In the genomic region with DNA sequence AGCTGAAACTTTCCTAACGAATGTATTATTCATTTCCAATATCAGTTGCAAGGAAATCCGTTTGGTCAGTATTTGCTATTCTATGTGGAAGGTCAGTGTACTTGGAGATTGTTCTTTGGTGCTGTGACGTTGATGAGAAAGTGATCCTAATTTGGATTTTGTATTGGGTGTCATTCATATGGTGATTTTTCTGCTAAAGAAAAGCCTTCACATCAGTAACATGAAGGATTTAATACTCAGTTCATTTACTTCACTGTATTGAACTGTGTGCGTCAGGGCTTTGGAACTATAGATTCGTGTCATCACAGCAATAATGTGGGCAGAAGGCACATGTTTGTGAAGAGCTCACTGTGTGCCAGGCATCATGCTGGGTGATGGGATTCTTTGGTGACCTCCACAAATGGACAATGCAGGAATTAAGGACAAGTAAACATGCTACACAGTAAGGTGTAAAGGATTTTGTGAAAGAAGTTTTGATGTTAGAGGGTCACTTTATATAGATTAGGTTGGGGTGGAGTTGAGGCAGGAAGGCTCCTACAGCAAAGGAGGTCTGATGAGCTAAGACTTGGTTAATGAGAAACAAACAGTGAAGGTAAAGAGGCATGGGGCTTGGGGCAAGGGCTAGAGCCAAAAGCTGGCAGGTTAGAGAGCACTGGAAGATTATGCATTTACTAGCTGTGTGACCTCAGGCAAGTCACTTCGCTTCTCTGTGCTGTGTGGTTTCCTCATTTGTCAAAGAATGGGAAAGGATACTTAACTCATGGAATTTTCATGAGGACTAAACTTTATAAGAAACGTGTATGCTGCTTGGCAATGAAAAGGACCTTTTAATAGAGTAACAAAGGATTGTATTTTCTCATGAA, we compare ENCODE assay signal across 21 cellular contexts. TPM values are rescaled to one million over a fixed set of nuclear protein-coding genes. Genes with fewer than 3 reads are reported as not detected.
A peak's percentile ranks its signal among the peaks of the same experiment; 100 is the strongest.
DNase-seq lines count a peak whose midpoint lies in the region; ATAC-seq and TF ChIP-seq lines count a peak whose summit lies in the region.
"Had no signal": no experiment of that assay in that cellular context is flagged by ENCODE, and none has a peak within 500 bp of the region (broad histone marks: within the 10 kb centered on the region; RNA-seq: fewer than 3 reads in every experiment).

No MANE protein-coding gene starts in this region.

- H3K9me3 ChIP-seq in right cardiac atrium (ENCODE audit: control insufficient read depth, low read length) (no peaks in the 10 kb centered on the region), Karpas-422 (ENCODE audit: low read length) (no peaks in the 10 kb centered on the region), smooth muscle cell (replicated peaks; ENCODE audit: low read depth) (no peaks in the 10 kb centered on the region)
- H3K9me3 ChIP-seq: ovary, right lobe of liver had no signal

- H3K4me1 Mint-ChIP-seq in effector memory CD8-positive, alpha-beta T cell (ENCODE audit: low read depth in 2 of 2) = peaks cover 52 to 78% of the 10 kb centered on the region in 2 donors
- peaks cover 66% of the 10 kb centered on the region for H3K4me1 Mint-ChIP-seq in type B pancreatic cell (ENCODE audit: unreplicated experiment)

- H3K4me3 ChIP-seq in right cardiac atrium (ENCODE audit: low read length) = no peak overlapping the region
- H3K4me3 ChIP-seq in Karpas-422 (ENCODE audit: low read length) = peak overlapping the region; percentile 59
- no peak overlapping the region for H3K4me3 ChIP-seq in smooth muscle cell
- H3K4me3 ChIP-seq: cardiac muscle cell, ovary, right lobe of liver had no signal

- no peak for ATAC-seq in right cardiac atrium
- no peak for ATAC-seq in Right ventricle myocardium superior (ENCODE audit: poor library complexity)
- ATAC-seq in effector memory CD8-positive, alpha-beta T cell (replicated peaks) = no peak
- ATAC-seq: esophagus mucosa, left colon, Right ventricle myocardium inferior had no signal

- H3K9ac ChIP-seq in Karpas-422 (ENCODE audit: low read length) = peak overlapping the region; percentile 47
- H3K9ac ChIP-seq in smooth muscle cell (ENCODE audit: low read depth) = no peak overlapping the region

- intact Hi-C loops in right cardiac atrium (cut with DNase I) = loop anchor here in 2 of 4 donors (10.0 kb wide), 3 partner anchors 55 to 235 kb away; no protein-coding TSS in a partner anchor
- intact Hi-C loops in Right ventricle myocardium superior (cut with DNase I) = loop anchor here (10.0 kb wide), 1 partner anchor 155 kb away; no protein-coding TSS in a partner anchor

- H3K79me2 ChIP-seq in Karpas-422 (ENCODE audit: low read length) (peaks cover 100% of the 10 kb centered on the region), smooth muscle cell (ENCODE audit: low read depth) (peaks cover 100% of the 10 kb centered on the region)

- DNase-seq in right cardiac atrium (no peak), Right ventricle myocardium superior (no peak), Karpas-422 (no peak), type B pancreatic cell (ENCODE audit: extremely low spot score, unreplicated experiment) (no peak), smooth muscle cell (lab: John Stamatoyannopoulos, UW; ENCODE audit: unreplicated experiment) (no peak), NCI-H128 (lab: John Stamatoyannopoulos, UW; ENCODE audit: unreplicated experiment) (no peak), SHP77 (lab: John Stamatoyannopoulos, UW) (no peak)
- DNase-seq in effector memory CD8-positive, alpha-beta T cell = no peak
- DNase-seq: activated CD8-positive, alpha-beta memory T cell treated with anti-CD3 and anti-CD28 coated beads for 24 hours; COR-L47; left colon; NCI-H1930; NCI-H446; ovary; right lobe of liver had no signal

- H2AFZ ChIP-seq in Karpas-422 (ENCODE audit: low read length) = no peak overlapping the region
- no peak overlapping the region for H2AFZ ChIP-seq in smooth muscle cell (ENCODE audit: low read depth)

- H3K27me3 ChIP-seq in right cardiac atrium (ENCODE audit: control insufficient read depth, insufficient read depth) (no peaks in the 10 kb centered on the region), Karpas-422 (ENCODE audit: low read length) (no peaks in the 10 kb centered on the region), smooth muscle cell (ENCODE audit: low read depth) (no peaks in the 10 kb centered on the region)
- H3K27me3 ChIP-seq: cardiac muscle cell, ovary, right lobe of liver had no signal

- H3K4me1 ChIP-seq in right cardiac atrium (ENCODE audit: control insufficient read depth, insufficient read depth, low read length) (peaks cover 27% of the 10 kb centered on the region), Karpas-422 (ENCODE audit: low read length) (peaks cover 100% of the 10 kb centered on the region), smooth muscle cell (ENCODE audit: low read depth) (peaks cover 23% of the 10 kb centered on the region)

- no peaks in the 10 kb centered on the region for H3K27me3 Mint-ChIP-seq in effector memory CD8-positive, alpha-beta T cell
- no peaks in the 10 kb centered on the region for H3K27me3 Mint-ChIP-seq in type B pancreatic cell
- H3K27me3 Mint-ChIP-seq: stimulated activated naive CD8-positive, alpha-beta T cell treated with anti-CD3 and anti-CD28 coated beads, Interleukin-15, Interleukin-2, amounts not matched to agents 100 ng/mL and 50 ng/mL, for 24 hours had no signal

- H3K4me3 Mint-ChIP-seq in effector memory CD8-positive, alpha-beta T cell = peak overlapping the region in 1 of 2 donors; percentile 24
- peak overlapping the region; percentile 46 for H3K4me3 Mint-ChIP-seq in type B pancreatic cell
- H3K4me3 Mint-ChIP-seq: stimulated activated naive CD8-positive, alpha-beta T cell treated with anti-CD3 and anti-CD28 coated beads, Interleukin-15, Interleukin-2, amounts not matched to agents 100 ng/mL and 50 ng/mL, for 24 hours had no signal

- peak overlapping the region; percentile 58 for H3K27ac ChIP-seq in right cardiac atrium (ENCODE audit: low read length)
- peak overlapping the region; percentile 86 for H3K27ac ChIP-seq in Karpas-422 (ENCODE audit: low read length)
- no peak overlapping the region for H3K27ac ChIP-seq in smooth muscle cell (ENCODE audit: low read depth)
- H3K27ac ChIP-seq: cardiac muscle cell, ovary, right lobe of liver, VCaP had no signal

- peak overlapping the region; percentile 6 to 44 for H3K27ac Mint-ChIP-seq in effector memory CD8-positive, alpha-beta T cell
- peak overlapping the region; percentile 14 for H3K27ac Mint-ChIP-seq in type B pancreatic cell
- H3K27ac Mint-ChIP-seq: activated T-helper 2 cell treated with anti-CD3 and anti-CD28 coated beads, Interferon-gamma antibody, Interleukin-2, Interleukin-4, amounts not matched to agents 10 μg/mL and 5 μg/mL and 100 μg/mL, durations not matched to agents 14 hours and 24 hours and 36 hours; stimulated activated naive CD8-positive, alpha-beta T cell treated with anti-CD3 and anti-CD28 coated beads, Interleukin-15, Interleukin-2, amounts not matched to agents 100 ng/mL and 50 ng/mL, for 24 hours had no signal

- no peaks in the 10 kb centered on the region for H3F3A ChIP-seq in smooth muscle cell (ENCODE audit: low read depth)

- no peaks in the 10 kb centered on the region for H3K9me2 ChIP-seq in Karpas-422 (replicated peaks; ENCODE audit: insufficient read depth, low read length)

- H3K4me2 ChIP-seq in Karpas-422 (ENCODE audit: low read depth, low read length, poor library complexity, severe bottlenecking) = peak overlapping the region; percentile 98
- no peak overlapping the region for H3K4me2 ChIP-seq in smooth muscle cell

- peaks cover 18% of the 10 kb centered on the region for H3K36me3 Mint-ChIP-seq in effector memory CD8-positive, alpha-beta T cell (ENCODE audit: insufficient read depth)
- H3K36me3 Mint-ChIP-seq in type B pancreatic cell = peaks cover 17% of the 10 kb centered on the region

- H3K9me3 Mint-ChIP-seq in effector memory CD8-positive, alpha-beta T cell = no peaks in the 10 kb centered on the region
- H3K9me3 Mint-ChIP-seq in type B pancreatic cell = no peaks in the 10 kb centered on the region
- H3K9me3 Mint-ChIP-seq: activated T-helper 2 cell treated with anti-CD3 and anti-CD28 coated beads, Interferon-gamma antibody, Interleukin-2, Interleukin-4, amounts not matched to agents 10 μg/mL and 5 μg/mL and 100 μg/mL, durations not matched to agents 14 hours and 24 hours and 36 hours; stimulated activated naive CD8-positive, alpha-beta T cell treated with anti-CD3 and anti-CD28 coated beads, Interleukin-15, Interleukin-2, amounts not matched to agents 100 ng/mL and 50 ng/mL, for 24 hours had no signal

- peaks cover 63% of the 10 kb centered on the region for H4K20me1 ChIP-seq in Karpas-422 (ENCODE audit: insufficient read depth, low read depth, low read length)
- peaks cover 100% of the 10 kb centered on the region for H4K20me1 ChIP-seq in smooth muscle cell (ENCODE audit: low read depth)

- WGBS in right cardiac atrium = 66% methylated on average over 7 of the region's 7 CpGs
- WGBS in smooth muscle cell (ENCODE audit: low lambda C conversion rate) = 91% methylated on average over 7 of the region's 7 CpGs

- peaks cover 5% of the 10 kb centered on the region; the same call in 1 of the 2 replicates for H3K36me3 ChIP-seq in Karpas-422 (ENCODE audit: insufficient read depth, low read length)
- no peaks in the 10 kb centered on the region for H3K36me3 ChIP-seq in smooth muscle cell (ENCODE audit: low read depth)
- H3K36me3 ChIP-seq: cardiac muscle cell, ovary had no signal

- TF ChIP-seq CTCF in type B pancreatic cell (conservative IDR thresholded peaks at IDR 0.05) = no peak
- no peak for TF ChIP-seq CTCF in smooth muscle cell (IDR thresholded peaks at IDR 0.05; ENCODE audit: borderline replicate concordance, insufficient read depth, poor library complexity, severe bottlenecking)

RNA-seq across cellular contexts. Expression of a gene that starts 12.1 kb away (rescaled TPM):
- total RNA-seq in right cardiac atrium (10 to 100 TPM; 52.3 to 59.6 (median 54.2) TPM), Right ventricle myocardium superior (49.2 TPM), type B pancreatic cell (ENCODE audit: low replicate concordance) (66.2 and 97.2 TPM in 2 replicates), smooth muscle cell (52.8 and 65.4 TPM in 2 replicates)
- polyA plus RNA-seq in right cardiac atrium (18.3 TPM), smooth muscle cell (30.1 and 40.2 TPM in 2 replicates)
- 104 and 174 TPM in 2 replicates for total RNA-seq in Karpas-422 (2014; rRNA removed; shearing (Covaris generic); ENCODE audit: low replicate concordance)
